ENCODE assay signal across 24 cellular contexts in the genomic region with DNA sequence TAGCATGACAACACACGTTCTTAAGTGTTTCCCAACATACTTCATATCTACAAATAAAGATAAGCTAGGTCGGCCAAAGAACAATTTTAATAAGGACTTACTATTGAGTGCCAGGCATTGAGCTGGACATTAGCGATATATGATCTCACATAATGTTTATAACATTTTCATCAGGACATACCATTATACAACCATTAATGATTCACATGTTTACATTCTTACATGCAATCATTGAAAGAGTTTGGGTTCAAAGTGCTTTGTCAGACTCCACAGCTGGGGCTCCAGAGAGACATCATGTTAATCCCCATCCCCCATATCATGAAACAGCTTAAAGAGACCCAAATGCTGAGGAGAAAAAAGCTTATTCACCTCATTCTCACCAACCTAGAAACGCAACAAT.
"Had no signal": no experiment of that assay in that cellular context is flagged by ENCODE, and none has a peak within 500 bp of the region (broad histone marks: within the 10 kb centered on the region; RNA-seq: fewer than 3 reads in every experiment).

No MANE protein-coding gene starts in this region.

- FAIRE-seq: colon, endothelial cell of umbilical vein, islet of Langerhans had no signal

- H3K36me3 Mint-ChIP-seq: natural killer cell treated with Interleukin-12 subunit alpha and Interleukin-12 subunit beta and Interleukin-15 and Interleukin-18, amount 100 ng/mL, for 72 hours; neural progenitor cell had no signal

- H3K4me3 Mint-ChIP-seq: dendritic cell treated with granulocyte-macrophage colony-stimulating factor and Interleukin-4, amounts not matched to agents 40 ng/mL and 50 ng/mL, for 4 days; endodermal cell; natural killer cell treated with Interleukin-12 subunit alpha and Interleukin-12 subunit beta and Interleukin-15 and Interleukin-18, amount 100 ng/mL, for 72 hours; neural progenitor cell; stimulated activated memory B cell treated with anti-CD40 and anti-IgM and Interleukin-4, amounts not matched to agents 10 μg/mL and 1 μg/mL and 100 μg/mL, for 72 hours; stimulated activated naive CD8-positive, alpha-beta T cell treated with anti-CD3 and anti-CD28 coated beads, Interleukin-15, Interleukin-2, amounts not matched to agents 100 ng/mL and 50 ng/mL, for 24 hours had no signal

- ATAC-seq: natural killer cell treated with Interleukin-12 subunit alpha and Interleukin-12 subunit beta and Interleukin-15 and Interleukin-18, amount 100 ng/mL, for 72 hours; stimulated activated memory B cell treated with anti-CD40 and anti-IgM and Interleukin-4, amounts not matched to agents 10 μg/mL and 1 μg/mL and 100 μg/mL, for 72 hours had no signal

- H3K4me1 ChIP-seq: upper lobe of left lung, uterus had no signal

- H3K4me3 ChIP-seq: neural progenitor cell, ovary, right atrium auricular region, tibial artery, upper lobe of left lung, uterus had no signal

- H3K4me2 ChIP-seq: neural progenitor cell had no signal

- H3K27me3 ChIP-seq: neural progenitor cell, ovary, right atrium auricular region, tibial artery, upper lobe of left lung, uterus had no signal

- H3K36me3 ChIP-seq: neural progenitor cell, ovary, right atrium auricular region, tibial artery, upper lobe of left lung, uterus had no signal

- H3K9me3 Mint-ChIP-seq: dendritic cell treated with granulocyte-macrophage colony-stimulating factor and Interleukin-4, amounts not matched to agents 40 ng/mL and 50 ng/mL, for 4 days; endodermal cell; natural killer cell treated with Interleukin-12 subunit alpha and Interleukin-12 subunit beta and Interleukin-15 and Interleukin-18, amount 100 ng/mL, for 72 hours; neural progenitor cell; stimulated activated memory B cell treated with anti-CD40 and anti-IgM and Interleukin-4, amounts not matched to agents 10 μg/mL and 1 μg/mL and 100 μg/mL, for 72 hours; stimulated activated naive CD8-positive, alpha-beta T cell treated with anti-CD3 and anti-CD28 coated beads, Interleukin-15, Interleukin-2, amounts not matched to agents 100 ng/mL and 50 ng/mL, for 24 hours had no signal

- H3K9me3 ChIP-seq: ovary, right atrium auricular region, tibial artery, upper lobe of left lung, uterus had no signal

- H2AFZ ChIP-seq: neural progenitor cell had no signal

- H3K27ac ChIP-seq: neural progenitor cell, ovary, right atrium auricular region, tibial artery, upper lobe of left lung, uterus had no signal

- H3K27me3 Mint-ChIP-seq: stimulated activated memory B cell treated with anti-CD40 and anti-IgM and Interleukin-4, amounts not matched to agents 10 μg/mL and 1 μg/mL and 100 μg/mL, for 72 hours had no signal

- H3K27ac Mint-ChIP-seq: dendritic cell treated with granulocyte-macrophage colony-stimulating factor and Interleukin-4, amounts not matched to agents 40 ng/mL and 50 ng/mL, for 4 days; endodermal cell; natural killer cell treated with Interleukin-12 subunit alpha and Interleukin-12 subunit beta and Interleukin-15 and Interleukin-18, amount 100 ng/mL, for 72 hours; neural progenitor cell; stimulated activated naive CD8-positive, alpha-beta T cell treated with anti-CD3 and anti-CD28 coated beads, Interleukin-15, Interleukin-2, amounts not matched to agents 100 ng/mL and 50 ng/mL, for 24 hours had no signal

- DNase-seq: endodermal cell; erythroblast; foreskin melanocyte; head of caudate nucleus; hippocampal formation; kidney glomerular epithelial cell; mammary epithelial cell; midbrain; nucleus accumbens; ovary; stimulated activated CD4-positive, alpha-beta T cell treated with anti-CD3 and anti-CD28 coated beads, Interleukin-1b, Interleukin-23, amount 100 ng/mL, for 48 hours; stimulated activated CD4-positive, alpha-beta T cell treated with anti-CD3 and anti-CD28 coated beads, Interleukin-4, amount 100 ng/mL, for 24 hours; tibial artery; upper lobe of left lung; uterus had no signal
